Comparison of ENCODE assay signal across 9 cellular contexts in genomic region chrX:55451125-55451524, GRCh38. TPM values are rescaled to one million over a fixed set of nuclear protein-coding genes. Genes with fewer than 3 reads are reported as not detected.
DNase-seq lines count a peak whose midpoint lies in the region; ATAC-seq, FAIRE-seq and TF ChIP-seq lines count a peak whose summit lies in the region.
"Had no signal": no experiment of that assay in that cellular context is flagged by ENCODE, and none has a peak within 500 bp of the region (broad histone marks: within the 10 kb centered on the region; RNA-seq: fewer than 3 reads in every experiment).

No MANE protein-coding gene starts in this region.

- H3K27me3 Mint-ChIP-seq in T-helper 17 cell (no peaks in the 10 kb centered on the region), type B pancreatic cell (peaks cover 7% of the 10 kb centered on the region)

- no peaks in the 10 kb centered on the region for H3K9me3 Mint-ChIP-seq in type B pancreatic cell

- H3K4me1 Mint-ChIP-seq in T-helper 17 cell = peaks cover 15% of the 10 kb centered on the region
- no peaks in the 10 kb centered on the region for H3K4me1 Mint-ChIP-seq in type B pancreatic cell (ENCODE audit: unreplicated experiment)

- H3K9me3 ChIP-seq in heart left ventricle (no peaks in the 10 kb centered on the region), T-helper 17 cell (ENCODE audit: control insufficient read depth, low read length, poor library complexity, severe bottlenecking) (no peaks in the 10 kb centered on the region), kidney (ENCODE audit: control insufficient read depth in 1 of 2, low read length in 2 of 2) (no peaks in the 10 kb centered on the region)
- H3K9me3 ChIP-seq: thyroid gland had no signal

- no peak for FAIRE-seq in kidney (lab: Jason Lieb, UNC)

- TF ChIP-seq CTCF in heart left ventricle (IDR thresholded peaks at IDR 0.05) (no peak), kidney (IDR thresholded peaks at IDR 0.05; ENCODE audit: borderline replicate concordance, extremely low read depth, insufficient read depth) (no peak), type B pancreatic cell (conservative IDR thresholded peaks at IDR 0.05) (no peak)

- DNase-seq in heart left ventricle (no peak), Right ventricle myocardium inferior (ENCODE audit: missing footprints) (no peak), T-helper 17 cell (no peak), kidney (no peak), type B pancreatic cell (ENCODE audit: extremely low spot score, unreplicated experiment) (no peak), COR-L47 (lab: John Stamatoyannopoulos, UW) (no peak)

- ATAC-seq in heart left ventricle (no peak), Right ventricle myocardium inferior (no peak), T-helper 17 cell (no peak), GM21381 (IDR thresholded peaks at IDR 0.05; ENCODE audit: unreplicated experiment) (no peak), GM18858 (IDR thresholded peaks at IDR 0.05; ENCODE audit: unreplicated experiment) (no peak)

- H3K27ac ChIP-seq in heart left ventricle (peak overlapping the region in 9 of 12 donors; percentile 78 to 90 (median 82)), kidney (ENCODE audit: low read depth in 2 of 2, low read length in 2 of 2) (no peak overlapping the region)

- 15 to 59% (median 35%) methylated on average over 2 of the region's 2 CpGs for WGBS in heart left ventricle, 4 donors

- intact Hi-C loops in heart left ventricle (cut with DNase I) (no loop called here), Right ventricle myocardium inferior (cut with DNase I) (no loop called here), kidney (cut with DNase I) (no loop called here)

- no peaks in the 10 kb centered on the region for H3K27me3 ChIP-seq in heart left ventricle
- H3K27me3 ChIP-seq: thyroid gland had no signal

- H3K9ac ChIP-seq in kidney (ENCODE audit: low read length in 2 of 2) = peak overlapping the region in 1 of 2 donors; percentile 38

- peaks cover 0 to 7% (median 4%) of the 10 kb centered on the region in 12 donors for H3K4me1 ChIP-seq in heart left ventricle
- peaks cover 2 to 4% of the 10 kb centered on the region in 2 donors for H3K4me1 ChIP-seq in kidney (ENCODE audit: control insufficient read depth in 1 of 2, insufficient read depth in 1 of 2, low read depth in 1 of 2, low read length in 2 of 2)
- H3K4me1 ChIP-seq: thyroid gland had no signal

- H3K4me3 Mint-ChIP-seq in T-helper 17 cell = peak overlapping the region; percentile 93
- H3K4me3 Mint-ChIP-seq in type B pancreatic cell = peak overlapping the region; percentile 95

- no peak for TF ChIP-seq POLR2A in heart left ventricle (IDR thresholded peaks at IDR 0.05)

- H3K27ac Mint-ChIP-seq in T-helper 17 cell (no peak overlapping the region), type B pancreatic cell (no peak overlapping the region)

- no peaks in the 10 kb centered on the region for H3K36me3 ChIP-seq in heart left ventricle
- H3K36me3 ChIP-seq in kidney (ENCODE audit: control insufficient read depth in 1 of 2, insufficient read depth in 2 of 2, low read length in 2 of 2) = no peaks in the 10 kb centered on the region
- H3K36me3 ChIP-seq: thyroid gland had no signal

- H3K36me3 Mint-ChIP-seq in T-helper 17 cell (ENCODE audit: low read depth) = no peaks in the 10 kb centered on the region
- no peaks in the 10 kb centered on the region for H3K36me3 Mint-ChIP-seq in type B pancreatic cell

- H3K4me3 ChIP-seq in heart left ventricle (peak overlapping the region in 10 of 12 donors; percentile 51 to 94 (median 74)), kidney (ENCODE audit: low read length in 2 of 2) (peak overlapping the region; percentile 83 to 86)

RNA-seq across cellular contexts. Expression of gene MAGEH1, which starts 0.8 kb away (rescaled TPM):
- total RNA-seq in heart left ventricle = 10 to 100 TPM in 8 of 9 donors, 1 to 10 TPM in 1; 9.7 to 19.2 (median 12.0) TPM
- polyA plus RNA-seq in heart left ventricle = 10 to 100 TPM in 1 of 2 donors, 1 to 10 TPM in 1; 6.0 to 27.6 TPM
- total RNA-seq in Right ventricle myocardium inferior = 11.1 TPM
- 10 to 100 TPM; 13.1 to 13.5 TPM for total RNA-seq in T-helper 17 cell
- total RNA-seq in kidney = 23.7 TPM
- polyA plus RNA-seq in kidney (ENCODE audit: insufficient read depth, low read depth, low replicate concordance) = 47.3 TPM
- 37.7 and 38.3 TPM in 2 replicates for total RNA-seq in type B pancreatic cell (ENCODE audit: low replicate concordance)

RNA-seq across cellular contexts. Expression of gene USP51, which starts 38.5 kb away (rescaled TPM):
- total RNA-seq in heart left ventricle = 1 to 10 TPM in 7 of 9 donors, under 1 TPM in 2; 0.38 to 3.9 (median 1.9) TPM
- polyA plus RNA-seq in heart left ventricle = under 1 TPM; 0.35 to 0.76 TPM
- total RNA-seq in Right ventricle myocardium inferior = 1.2 TPM
- total RNA-seq in T-helper 17 cell = 1 to 10 TPM; 1.5 to 1.8 TPM
- total RNA-seq in kidney = 4.6 TPM
- 3.4 TPM for polyA plus RNA-seq in kidney (ENCODE audit: insufficient read depth, low read depth, low replicate concordance)
- 3.5 and 8.9 TPM in 2 replicates for total RNA-seq in type B pancreatic cell (ENCODE audit: low replicate concordance)

Comparison
In these comparisons a context has a peak if more than half of its experiments do, and no peak if none do; other contexts are left out.
1. H3K27ac ChIP-seq: peak in heart left ventricle (9 of 12); none in kidney (0 of 2).